Comparison of ENCODE assay signal across 19 cellular contexts in the genomic region with DNA sequence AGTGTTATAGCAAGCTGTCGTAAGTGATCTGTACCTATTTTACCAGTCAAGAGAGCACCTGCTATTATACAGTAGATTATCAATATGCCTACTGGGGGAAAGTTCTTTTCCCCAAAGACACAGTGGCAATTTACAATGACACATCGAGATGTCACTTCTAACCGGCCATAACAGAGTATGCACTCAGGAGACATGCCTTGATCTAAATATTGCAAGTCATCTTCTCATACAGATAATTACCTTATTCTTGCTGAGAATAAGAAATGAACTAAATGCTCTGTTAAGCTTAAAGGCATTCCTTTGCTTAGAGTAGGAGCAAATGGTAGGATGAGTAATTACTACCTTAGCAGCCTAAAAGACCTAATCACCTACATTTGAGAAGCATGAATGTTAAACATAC.
"Had no signal": no experiment of that assay in that cellular context is flagged by ENCODE, and none has a peak within 500 bp of the region (broad histone marks: within the 10 kb centered on the region; RNA-seq: fewer than 3 reads in every experiment).

No MANE protein-coding gene starts in this region.

- H3K9me3 ChIP-seq: gastrocnemius medialis, heart left ventricle, pancreas, suprapubic skin had no signal

- H3K4me1 ChIP-seq: pancreas, suprapubic skin had no signal

- DNase-seq: activated CD4-positive, alpha-beta T cell treated with anti-CD3 and anti-CD28 coated beads for 4 hours; activated CD8-positive, alpha-beta memory T cell treated with anti-CD3 and anti-CD28 coated beads, Interleukin-2, amount 50 U/mL, for 4 hours; activated CD8-positive, alpha-beta T cell treated with anti-CD3 and anti-CD28 coated beads for 36 hours; brain microvascular endothelial cell; cerebellar nuclear complex; dermis blood vessel endothelial cell; endodermal cell; gastrocnemius medialis; heart left ventricle; pancreas; retina; stimulated activated CD4-positive, alpha-beta T cell treated with anti-CD3 and anti-CD28 coated beads, Interleukin-4, amount 100 ng/mL, for 1 hour; stimulated activated naive CD4-positive, alpha-beta T cell; T-helper 1 cell; T1000 had no signal

- H3K27ac ChIP-seq: brain microvascular endothelial cell, gastrocnemius medialis, pancreas, SK-N-MC, suprapubic skin, VCaP had no signal

- H3K4me3 ChIP-seq: gastrocnemius medialis, heart left ventricle, pancreas, SK-N-MC, suprapubic skin had no signal

- H3K27me3 Mint-ChIP-seq: activated CD8-positive, alpha-beta T cell treated with anti-CD3 and anti-CD28 coated beads for 36 hours; type B pancreatic cell had no signal

- H3K9me3 Mint-ChIP-seq: activated CD8-positive, alpha-beta T cell treated with anti-CD3 and anti-CD28 coated beads for 36 hours; endodermal cell; type B pancreatic cell had no signal

- H3K4me3 Mint-ChIP-seq: activated CD8-positive, alpha-beta T cell treated with anti-CD3 and anti-CD28 coated beads for 36 hours; endodermal cell; type B pancreatic cell had no signal

- FAIRE-seq: pancreas had no signal

- ATAC-seq: activated CD8-positive, alpha-beta T cell treated with anti-CD3 and anti-CD28 coated beads for 36 hours; gastrocnemius medialis; heart left ventricle; pancreas had no signal

- H3K27ac Mint-ChIP-seq: endodermal cell, type B pancreatic cell had no signal

- H3K27me3 ChIP-seq: brain microvascular endothelial cell, gastrocnemius medialis, heart left ventricle, pancreas, suprapubic skin had no signal

- H3K4me1 Mint-ChIP-seq: endodermal cell had no signal
